In genomic region chr11:125756050-125756449, GRCh38 we compare ENCODE assay signal across 36 cellular contexts. TPM values are rescaled to one million over a fixed set of nuclear protein-coding genes. Genes with fewer than 3 reads are reported as not detected.
"Had no signal": no experiment of that assay in that cellular context is flagged by ENCODE, and none has a peak within 500 bp of the region (broad histone marks: within the 10 kb centered on the region; RNA-seq: fewer than 3 reads in every experiment).

No MANE protein-coding gene starts in this region.

- H3K27ac ChIP-seq: adrenal gland, body of pancreas, brain microvascular endothelial cell, breast epithelium, VCaP had no signal

- H3K9me3 ChIP-seq: adrenal gland, body of pancreas had no signal

- H3K27me3 ChIP-seq: adrenal gland, body of pancreas, brain microvascular endothelial cell, breast epithelium had no signal

- H3K36me3 ChIP-seq: adrenal gland, brain microvascular endothelial cell, breast epithelium had no signal

- DNase-seq: activated B cell treated with CpG ODN at 0.5 μM for 24 hours; activated CD4-positive, alpha-beta memory T cell treated with anti-CD3 and anti-CD28 coated beads for 36 hours; activated CD4-positive, alpha-beta T cell treated with anti-CD3 and anti-CD28 coated beads for 4 hours; activated CD4-positive, alpha-beta T cell treated with anti-CD3 and anti-CD28 coated beads, Interleukin-2, amount 10 ng/mL, durations not matched to agents 24 days and 14 days; activated CD4-positive, alpha-beta T cell treated with anti-CD3 and anti-CD28 coated beads, Interleukin-2, amount 50 U/mL, for 1 hour; activated CD4-positive, alpha-beta T cell treated with anti-CD3 and anti-CD28 coated beads, Interleukin-2, amount 50 U/mL, for 4 hours; activated CD4-positive, CD25-positive, alpha-beta regulatory T cell treated with anti-CD3 and anti-CD28 coated beads, Interleukin-2, amount 50 U/mL, for 72 hours; activated CD8-positive, alpha-beta memory T cell treated with anti-CD3 and anti-CD28 coated beads, Interleukin-2, amount 50 U/mL, for 4 hours; activated CD8-positive, alpha-beta T cell treated with anti-CD3 and anti-CD28 coated beads for 36 hours; activated effector memory CD4-positive, alpha-beta T cell treated with anti-CD3 and anti-CD28 coated beads, Interleukin-2, amount 50 U/mL, for 16 hours; activated gamma-delta T cell treated with Interleukin-2 at 50 U/mL for 16 hours; activated naive CD4-positive, alpha-beta T cell; activated naive CD4-positive, alpha-beta T cell treated with anti-CD3 and anti-CD28 coated beads for 36 hours; activated naive CD4-positive, alpha-beta T cell treated with anti-CD3 and anti-CD28 coated beads, Interleukin-2, amount 50 U/mL, for 16 hours; activated naive CD8-positive, alpha-beta T cell treated with anti-CD3 and anti-CD28 coated beads for 36 hours; activated T-cell treated with anti-CD3 and anti-CD28 coated beads for 4 hours; activated T-cell treated with anti-CD3 and anti-CD28 coated beads, Interleukin-2, amount 50 U/mL, for 1 hour; activated T-cell treated with anti-CD3 and anti-CD28 coated beads, Interleukin-2, amount 50 U/mL, for 4 hours; activated T-cell treated with anti-CD3 and anti-CD28 coated beads, Interleukin-2, amount 50 U/mL, for 72 hours; adrenal gland; amniotic stem cell; aorta; body of pancreas; brain microvascular endothelial cell; central memory CD4-positive, alpha-beta T cell; T-helper 1 cell; T-helper 2 cell; T-helper 9 cell had no signal

- H3K4me3 ChIP-seq: adrenal gland, body of pancreas, breast epithelium had no signal

- ATAC-seq: activated CD8-positive, alpha-beta T cell treated with anti-CD3 and anti-CD28 coated beads for 36 hours; activated naive CD4-positive, alpha-beta T cell treated with anti-CD3 and anti-CD28 coated beads, Interleukin-2, amount 50 U/mL, for 72 hours; activated T-cell treated with anti-CD3 and anti-CD28 coated beads, Interleukin-2, amount 50 U/mL, for 4 hours; activated T-cell treated with anti-CD3 and anti-CD28 coated beads, Interleukin-2, amount 50 U/mL, for 72 hours; activated T-helper 17 cell treated with anti-CD3 and anti-CD28 coated beads, Interleukin-2, amount 50 U/mL, for 72 hours; body of pancreas had no signal

- H3K4me1 ChIP-seq: adrenal gland, body of pancreas, breast epithelium had no signal

RNA-seq across cellular contexts. Expression of gene PATE1, which starts 10.0 kb away (rescaled TPM):
- total RNA-seq: activated B cell treated with CpG ODN at 0.5 μM for 24 hours; activated CD4-positive, alpha-beta memory T cell treated with anti-CD3 and anti-CD28 coated beads for 36 hours; activated CD4-positive, alpha-beta T cell treated with anti-CD3 and anti-CD28 coated beads, Interleukin-2, amount 10 ng/mL, durations not matched to agents 24 days and 14 days; activated CD8-positive, alpha-beta memory T cell treated with anti-CD3 and anti-CD28 coated beads for 36 hours; activated CD8-positive, alpha-beta T cell treated with anti-CD3 and anti-CD28 coated beads for 36 hours; activated naive CD4-positive, alpha-beta T cell treated with anti-CD3 and anti-CD28 coated beads for 36 hours; activated naive CD4-positive, alpha-beta T cell treated with anti-CD3 and anti-CD28 coated beads, Interleukin-2, amount 50 U/mL, for 72 hours; activated naive CD8-positive, alpha-beta T cell treated with anti-CD3 and anti-CD28 coated beads for 36 hours; activated T-cell treated with anti-CD3 and anti-CD28 coated beads, Interleukin-2, amount 50 U/mL, for 4 hours; activated T-cell treated with anti-CD3 and anti-CD28 coated beads, Interleukin-2, amount 50 U/mL, for 72 hours; activated T-helper 1 cell treated with anti-CD3 and anti-CD28 coated beads, Interleukin-12 subunit alpha, Interleukin-12 subunit beta, Interleukin-2, Interleukin-4 antibody, amounts not matched to agents 30 ng/mL and 10 ng/mL and 1 ng/mL, durations not matched to agents 14 hours and 24 hours and 36 hours; activated T-helper 17 cell treated with anti-CD3 and anti-CD28 coated beads, Interleukin-2, amount 50 U/mL, for 72 hours; adrenal gland; aorta; astrocyte; body of pancreas; breast epithelium; cardiac septum had no signal
- polyA plus RNA-seq: adrenal gland, aorta had no signal

RNA-seq across cellular contexts. Expression of gene PATE2, which starts 22.6 kb away (rescaled TPM):
- total RNA-seq: activated B cell treated with CpG ODN at 0.5 μM for 24 hours; activated CD4-positive, alpha-beta memory T cell treated with anti-CD3 and anti-CD28 coated beads for 36 hours; activated CD4-positive, alpha-beta T cell treated with anti-CD3 and anti-CD28 coated beads, Interleukin-2, amount 10 ng/mL, durations not matched to agents 24 days and 14 days; activated CD8-positive, alpha-beta memory T cell treated with anti-CD3 and anti-CD28 coated beads for 36 hours; activated CD8-positive, alpha-beta T cell treated with anti-CD3 and anti-CD28 coated beads for 36 hours; activated naive CD4-positive, alpha-beta T cell treated with anti-CD3 and anti-CD28 coated beads for 36 hours; activated naive CD4-positive, alpha-beta T cell treated with anti-CD3 and anti-CD28 coated beads, Interleukin-2, amount 50 U/mL, for 72 hours; activated naive CD8-positive, alpha-beta T cell treated with anti-CD3 and anti-CD28 coated beads for 36 hours; activated T-cell treated with anti-CD3 and anti-CD28 coated beads, Interleukin-2, amount 50 U/mL, for 4 hours; activated T-helper 17 cell treated with anti-CD3 and anti-CD28 coated beads, Interleukin-2, amount 50 U/mL, for 72 hours; aorta; body of pancreas; cardiac septum had no signal
- polyA plus RNA-seq: adrenal gland, aorta had no signal

RNA-seq across cellular contexts. Expression of gene PATE3, which starts 31.9 kb away (rescaled TPM):
- total RNA-seq: activated B cell treated with CpG ODN at 0.5 μM for 24 hours; activated CD4-positive, alpha-beta memory T cell treated with anti-CD3 and anti-CD28 coated beads for 36 hours; activated CD4-positive, alpha-beta T cell treated with anti-CD3 and anti-CD28 coated beads, Interleukin-2, amount 10 ng/mL, durations not matched to agents 24 days and 14 days; activated CD8-positive, alpha-beta memory T cell treated with anti-CD3 and anti-CD28 coated beads for 36 hours; activated CD8-positive, alpha-beta T cell treated with anti-CD3 and anti-CD28 coated beads for 36 hours; activated naive CD4-positive, alpha-beta T cell treated with anti-CD3 and anti-CD28 coated beads for 36 hours; activated naive CD4-positive, alpha-beta T cell treated with anti-CD3 and anti-CD28 coated beads, Interleukin-2, amount 50 U/mL, for 72 hours; activated naive CD8-positive, alpha-beta T cell treated with anti-CD3 and anti-CD28 coated beads for 36 hours; activated T-cell treated with anti-CD3 and anti-CD28 coated beads, Interleukin-2, amount 50 U/mL, for 4 hours; activated T-cell treated with anti-CD3 and anti-CD28 coated beads, Interleukin-2, amount 50 U/mL, for 72 hours; activated T-helper 1 cell treated with anti-CD3 and anti-CD28 coated beads, Interleukin-12 subunit alpha, Interleukin-12 subunit beta, Interleukin-2, Interleukin-4 antibody, amounts not matched to agents 30 ng/mL and 10 ng/mL and 1 ng/mL, durations not matched to agents 14 hours and 24 hours and 36 hours; activated T-helper 17 cell treated with anti-CD3 and anti-CD28 coated beads, Interleukin-2, amount 50 U/mL, for 72 hours; adrenal gland; aorta; astrocyte; body of pancreas; breast epithelium; cardiac septum had no signal
- polyA plus RNA-seq: adrenal gland, aorta had no signal
